8 cellular contexts compared by ENCODE assay signal in the genomic region with DNA sequence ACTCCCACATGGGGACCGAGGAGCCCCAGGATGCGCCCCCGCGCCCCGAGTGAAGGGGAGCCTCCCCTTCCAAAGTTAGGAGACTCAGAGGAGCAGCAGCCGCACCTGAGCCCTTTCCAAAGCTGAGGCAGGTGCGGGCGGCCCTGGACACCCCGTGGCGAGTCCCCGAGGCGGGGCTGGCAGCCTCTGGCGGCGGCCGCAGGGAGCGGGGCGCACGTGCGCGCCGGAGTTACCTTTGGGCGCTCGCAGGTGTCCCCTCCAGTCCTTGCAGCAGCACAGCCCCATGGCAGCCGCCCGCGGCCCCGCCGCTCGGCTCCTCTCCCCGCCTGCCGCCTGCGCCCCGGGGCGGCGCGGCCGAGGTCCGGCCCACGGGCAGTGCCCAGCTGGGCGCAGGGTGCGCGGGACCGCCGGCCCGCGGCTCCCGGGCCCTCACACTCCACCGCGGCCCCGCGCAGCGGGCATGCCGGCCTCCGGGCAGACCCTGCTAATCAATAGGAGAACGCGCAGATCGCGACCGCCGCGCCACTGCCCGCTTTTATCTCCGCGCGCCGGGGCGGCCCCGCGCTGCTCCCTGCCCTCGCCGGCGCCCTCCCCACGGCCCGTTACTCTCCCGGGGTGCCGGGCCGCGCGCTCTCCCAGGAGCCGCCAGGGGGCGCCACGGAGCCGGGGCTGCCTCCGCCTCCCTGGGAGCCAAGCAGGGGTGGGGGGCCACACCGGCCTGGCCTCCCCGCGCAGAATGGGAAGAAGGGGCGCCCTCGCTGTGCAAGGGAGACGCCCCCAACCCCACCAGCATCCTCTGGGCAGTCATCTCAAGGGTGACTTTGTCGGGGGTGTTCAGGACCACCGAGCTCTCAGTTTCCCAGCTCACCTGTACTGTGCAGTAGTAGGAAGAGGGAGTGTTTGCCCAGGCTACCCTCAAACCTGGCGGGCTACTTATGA.
A peak's percentile ranks its signal among the peaks of the same experiment; 100 is the strongest.
DNase-seq lines count a peak whose midpoint lies in the region; ATAC-seq and TF ChIP-seq lines count a peak whose summit lies in the region.

No MANE protein-coding gene starts in this region.

- no peaks in the 10 kb centered on the region for H3K36me3 ChIP-seq in colonic mucosa

- ATAC-seq in memory B cell (ENCODE audit: low read depth): peak; percentile 41
- no peak for ATAC-seq in HG03196 (IDR thresholded peaks at IDR 0.05; ENCODE audit: unreplicated experiment)
- ATAC-seq in HG02571 (IDR thresholded peaks at IDR 0.05; ENCODE audit: unreplicated experiment): no peak

- intact Hi-C loops in colonic mucosa (cut with DNase I): no loop called here

- peak; percentile 20 for TF ChIP-seq CTCF in colonic mucosa (IDR thresholded peaks at IDR 0.05)

- DNase-seq in EH (ENCODE audit: low read depth) (peak; percentile 38), KBM-7 (peak; percentile 76), colonic mucosa (no peak), memory B cell (ENCODE audit: low spot score in 2 of 2) (no peak), epidermal melanocyte (ENCODE audit: insufficient read length, low spot score) (no peak)
- DNase-seq in activated CD4-positive, CD25-positive, alpha-beta regulatory T cell (lab: John Stamatoyannopoulos, UW): no peak

- no peak overlapping the region for H3K27ac Mint-ChIP-seq in memory B cell

- H3K9ac ChIP-seq in colonic mucosa (ENCODE audit: low read depth in 2 of 2, low read length in 2 of 2): no peak overlapping the region

- no peaks in the 10 kb centered on the region for H3K4me1 ChIP-seq in colonic mucosa

- H3K4me3 Mint-ChIP-seq in memory B cell: peak overlapping the region; percentile 17

- in situ Hi-C loops in KBM-7 (cut with MboI; ENCODE audit: low pct_unique_long_range_greater_than_20kb, low sequenced_read_pairs): no loop called here

- peaks cover 4% of the 10 kb centered on the region for H3K9me3 Mint-ChIP-seq in memory B cell

- H3K9me3 ChIP-seq in colonic mucosa: no peaks in the 10 kb centered on the region

- H3K27me3 ChIP-seq in colonic mucosa: peaks cover 14% of the 10 kb centered on the region

- H3K36me3 Mint-ChIP-seq in memory B cell: no peaks in the 10 kb centered on the region

- H3K27ac ChIP-seq in colonic mucosa: no peak overlapping the region

- peak overlapping the region; percentile 30 for H3K4me3 ChIP-seq in colonic mucosa

- H3K4me1 Mint-ChIP-seq in memory B cell: peaks cover 5% of the 10 kb centered on the region

- H3K27me3 Mint-ChIP-seq in memory B cell: peaks cover 19% of the 10 kb centered on the region

Comparison
In these comparisons a context has a peak if more than half of its experiments do, and no peak if none do; other contexts are left out.
1. DNase-seq: peak in EH (single experiment) and KBM-7 (single experiment); none in colonic mucosa (single experiment), memory B cell (0 of 2), epidermal melanocyte (single experiment) and activated CD4-positive, CD25-positive, alpha-beta regulatory T cell (0 of 4).